18 cellular contexts compared by ENCODE assay signal in the genomic region with DNA sequence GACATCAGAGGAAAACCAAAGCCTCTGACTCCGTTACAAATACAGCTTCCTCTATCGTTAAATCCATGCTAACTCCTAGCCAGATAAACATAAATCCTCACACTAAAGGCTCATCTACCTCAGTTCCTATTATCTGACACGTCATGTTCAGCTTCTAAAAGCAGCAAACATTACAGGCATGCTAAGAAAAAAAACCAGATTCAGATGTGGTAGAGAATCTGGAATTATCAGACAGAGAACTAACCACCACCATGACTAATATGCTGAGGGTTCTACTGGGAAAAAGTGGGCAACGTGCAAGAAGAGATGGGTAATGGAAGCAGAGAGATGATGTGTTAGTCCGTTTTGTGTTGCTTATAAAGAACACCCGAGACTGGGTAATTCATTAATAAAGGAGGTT. TPM values are rescaled to one million over a fixed set of nuclear protein-coding genes. Genes with fewer than 3 reads are reported as not detected.
A peak's percentile ranks its signal among the peaks of the same experiment; 100 is the strongest.
DNase-seq lines count a peak whose midpoint lies in the region; ATAC-seq and TF ChIP-seq lines count a peak whose summit lies in the region.
"Had no signal": no experiment of that assay in that cellular context is flagged by ENCODE, and none has a peak within 500 bp of the region (broad histone marks: within the 10 kb centered on the region; RNA-seq: fewer than 3 reads in every experiment).

No MANE protein-coding gene starts in this region.

- H3K36me3 Mint-ChIP-seq in HFFc6 (ENCODE audit: low read depth) (peaks cover 17% of the 10 kb centered on the region), chondrocyte (ENCODE audit: low read depth) (peaks cover 6% of the 10 kb centered on the region), mesothelial cell of epicardium (peaks cover 23% of the 10 kb centered on the region)
- H3K36me3 Mint-ChIP-seq in activated CD4-positive, alpha-beta T cell treated with anti-CD3 and anti-CD28 coated beads, Interleukin-2, amount 10 ng/mL, durations not matched to agents 24 days and 14 days (ENCODE audit: low read depth): no peaks in the 10 kb centered on the region

- intact Hi-C loops in activated CD4-positive, alpha-beta T cell treated with anti-CD3 and anti-CD28 coated beads, Interleukin-2, amount 10 ng/mL, durations not matched to agents 24 days and 14 days (cut with micrococcal nuclease): no loop called here

- no peak for ATAC-seq in GM19452 (IDR thresholded peaks at IDR 0.05; ENCODE audit: unreplicated experiment)
- ATAC-seq: activated CD4-positive, CD25-positive, alpha-beta regulatory T cell treated with anti-CD3 and anti-CD28 coated beads, Interleukin-2, amount 50 U/mL, for 24 hours; body of pancreas; stimulated activated naive CD8-positive, alpha-beta T cell treated with anti-CD3 and anti-CD28 coated beads, Interleukin-15, amount 100 ng/mL, for 72 hours had no signal

- DNase-seq in AG08395 (ENCODE audit: low spot score) (peak; percentile 45), HFFc6 (no peak), chondrocyte (ENCODE audit: low spot score) (no peak), mesothelial cell of epicardium (ENCODE audit: low spot score in 2 of 2, unreplicated experiment in 2 of 2) (no peak), DMS 273 (lab: John Stamatoyannopoulos, UW; ENCODE audit: unreplicated experiment) (no peak)
- DNase-seq in stimulated activated CD4-positive, alpha-beta T cell treated with anti-CD3 and anti-CD28 coated beads, Interleukin-2, amount 100 ng/mL, for 24 hours: no peak
- DNase-seq in activated CD4-positive, alpha-beta T cell treated with anti-CD3 and anti-CD28 coated beads, Interleukin-2, amount 10 ng/mL, durations not matched to agents 24 days and 14 days: no peak
- DNase-seq: activated gamma-delta T cell treated with Interleukin-2 at 50 U/mL for 16 hours; body of pancreas; COR-L47; GF-D8; NCI-H146; NCI-H226; NK-92 treated with Interleukin-12 subunit alpha and Interleukin-12 subunit beta, amount 100 ng/mL, for 24 hours; stimulated activated naive CD8-positive, alpha-beta T cell treated with anti-CD3 and anti-CD28 coated beads, Interleukin-15, amount 100 ng/mL, for 72 hours; uterus had no signal

- H3K27ac Mint-ChIP-seq in HFFc6 (peak overlapping the region; percentile 62), chondrocyte (ENCODE audit: unreplicated experiment) (peak overlapping the region; percentile 89), mesothelial cell of epicardium (peak overlapping the region; percentile 70)
- H3K27ac Mint-ChIP-seq in activated CD4-positive, alpha-beta T cell treated with anti-CD3 and anti-CD28 coated beads, Interleukin-2, amount 10 ng/mL, durations not matched to agents 24 days and 14 days: no peak overlapping the region
- H3K27ac Mint-ChIP-seq: stimulated activated naive CD8-positive, alpha-beta T cell treated with anti-CD3 and anti-CD28 coated beads, Interleukin-15, amount 100 ng/mL, for 72 hours had no signal

- H3K4me3 Mint-ChIP-seq in HFFc6 (no peak overlapping the region), chondrocyte (ENCODE audit: unreplicated experiment) (no peak overlapping the region), mesothelial cell of epicardium (no peak overlapping the region)
- H3K4me3 Mint-ChIP-seq in activated CD4-positive, alpha-beta T cell treated with anti-CD3 and anti-CD28 coated beads, Interleukin-2, amount 10 ng/mL, durations not matched to agents 24 days and 14 days: no peak overlapping the region
- H3K4me3 Mint-ChIP-seq: stimulated activated naive CD8-positive, alpha-beta T cell treated with anti-CD3 and anti-CD28 coated beads, Interleukin-15, amount 100 ng/mL, for 72 hours had no signal

- H3K27me3 Mint-ChIP-seq in HFFc6 (ENCODE audit: insufficient read depth) (no peaks in the 10 kb centered on the region), chondrocyte (ENCODE audit: low read depth) (no peaks in the 10 kb centered on the region), mesothelial cell of epicardium (ENCODE audit: low read depth) (no peaks in the 10 kb centered on the region)
- no peaks in the 10 kb centered on the region for H3K27me3 Mint-ChIP-seq in activated CD4-positive, alpha-beta T cell treated with anti-CD3 and anti-CD28 coated beads, Interleukin-2, amount 10 ng/mL, durations not matched to agents 24 days and 14 days
- H3K27me3 Mint-ChIP-seq: stimulated activated naive CD8-positive, alpha-beta T cell treated with anti-CD3 and anti-CD28 coated beads, Interleukin-15, amount 100 ng/mL, for 72 hours had no signal

- TF ChIP-seq CTCF in HFFc6 (IDR thresholded peaks at IDR 0.05) (no peak), chondrocyte (IDR thresholded peaks at IDR 0.05) (no peak), mesothelial cell of epicardium (IDR thresholded peaks at IDR 0.05; ENCODE audit: unreplicated experiment) (no peak)

- H3K4me1 Mint-ChIP-seq in HFFc6 (ENCODE audit: low read depth) (peaks cover 34% of the 10 kb centered on the region), chondrocyte (ENCODE audit: low read depth) (peaks cover 32% of the 10 kb centered on the region), mesothelial cell of epicardium (peaks cover 15% of the 10 kb centered on the region)
- H3K4me1 Mint-ChIP-seq in activated CD4-positive, alpha-beta T cell treated with anti-CD3 and anti-CD28 coated beads, Interleukin-2, amount 10 ng/mL, durations not matched to agents 24 days and 14 days: no peaks in the 10 kb centered on the region
- H3K4me1 Mint-ChIP-seq: stimulated activated naive CD8-positive, alpha-beta T cell treated with anti-CD3 and anti-CD28 coated beads, Interleukin-15, amount 100 ng/mL, for 72 hours had no signal

- H3K9me3 Mint-ChIP-seq in HFFc6: peaks cover 10% of the 10 kb centered on the region
- H3K9me3 Mint-ChIP-seq in chondrocyte (ENCODE audit: low read depth): peaks cover 14% of the 10 kb centered on the region
- H3K9me3 Mint-ChIP-seq in mesothelial cell of epicardium: peaks cover 19% of the 10 kb centered on the region
- H3K9me3 Mint-ChIP-seq in activated CD4-positive, alpha-beta T cell treated with anti-CD3 and anti-CD28 coated beads, Interleukin-2, amount 10 ng/mL, durations not matched to agents 24 days and 14 days: peaks cover 4% of the 10 kb centered on the region
- H3K9me3 Mint-ChIP-seq: stimulated activated naive CD8-positive, alpha-beta T cell treated with anti-CD3 and anti-CD28 coated beads, Interleukin-15, amount 100 ng/mL, for 72 hours had no signal

RNA-seq across cellular contexts. Expression of a gene that starts 48.5 kb away (rescaled TPM):
- total RNA-seq in HFFc6 (2021; fragmentation: NEBNext Ultra II Directional; extraction: Animal tissue kit (Norgen Biotek cat#: 25700)): 100 to 1,000 TPM; 288 to 304 (median 295) TPM
- total RNA-seq in chondrocyte (264 to 370 TPM (median 359 TPM) in 3 replicates), mesothelial cell of epicardium (112 to 115 TPM (median 113 TPM) in 3 replicates)
- total RNA-seq in activated CD4-positive, alpha-beta T cell treated with anti-CD3 and anti-CD28 coated beads, Interleukin-2, amount 10 ng/mL, durations not matched to agents 24 days and 14 days: 66.8 and 70.3 TPM in 2 replicates
